Comparison of ENCODE assay signal across 9 cellular contexts in genomic region chr10:119189811-119190282, GRCh38. TPM values are rescaled to one million over a fixed set of nuclear protein-coding genes. Genes with fewer than 3 reads are reported as not detected.
DNase-seq lines count a peak whose midpoint lies in the region; ATAC-seq, FAIRE-seq and TF ChIP-seq lines count a peak whose summit lies in the region.
"Had no signal": no experiment of that assay in that cellular context is flagged by ENCODE, and none has a peak within 500 bp of the region (broad histone marks: within the 10 kb centered on the region; RNA-seq: fewer than 3 reads in every experiment).

No MANE protein-coding gene starts in this region.

- H3K9me1 ChIP-seq in endothelial cell of umbilical vein (replicated peaks; ENCODE audit: control insufficient read depth, extremely low read depth, insufficient read depth, low read length) = no peaks in the 10 kb centered on the region

- TF ChIP-seq CTCF in endothelial cell of umbilical vein (IDR thresholded peaks at IDR 0.05; ENCODE audit: extremely low read depth in 1 of 2, insufficient read depth in 1 of 2, low read depth in 1 of 2, low read length in 2 of 2) (no peak), sigmoid colon (IDR thresholded peaks at IDR 0.05) (no peak)

- peak; percentile 72 for ATAC-seq in GM21619 (IDR thresholded peaks at IDR 0.05; ENCODE audit: unreplicated experiment)

- no peak for TF ChIP-seq EP300 in sigmoid colon (IDR thresholded peaks at IDR 0.05)

- POLR2A ChIA-PET in endothelial cell of umbilical vein (lab: Charles Lee) = no interaction called here

- CTCF ChIA-PET in endothelial cell of umbilical vein (lab: Charles Lee) = interaction anchor here (0.7 to 2.0 kb wide), 7 partner anchors 9 to 300 kb away, joined by 3 to 24 read pairs (median 3); no protein-coding TSS in a partner anchor

- H3K4me3 ChIP-seq in endothelial cell of umbilical vein (replicated peaks in 1 of 3; ENCODE audit: insufficient read depth in 1 of 3, low read depth in 1 of 3, low read length in 3 of 3) (no peak overlapping the region), sigmoid colon (no peak overlapping the region)

- H3K9me3 ChIP-seq in endothelial cell of umbilical vein (replicated peaks; ENCODE audit: control insufficient read depth, insufficient read depth, low read length) = no peaks in the 10 kb centered on the region
- H3K9me3 ChIP-seq in sigmoid colon = no peaks in the 10 kb centered on the region

- H3K4me1 ChIP-seq in endothelial cell of umbilical vein (ENCODE audit: control insufficient read depth, extremely low read depth, insufficient read depth, low read length) (no peaks in the 10 kb centered on the region), sigmoid colon (no peaks in the 10 kb centered on the region)

- dilution Hi-C loops in endothelial cell of umbilical vein (cut with MboI; ENCODE audit: extremely low pct_ligation_motif_present, low sequenced_read_pairs) = no loop called here

- no peak overlapping the region for H2AFZ ChIP-seq in endothelial cell of umbilical vein (ENCODE audit: low read depth, low read length)

- BruUV-seq in endothelial cell of umbilical vein (replicated peaks; lab: Mats Ljungman, UMichigan) = no TSS peak

- no peak overlapping the region for H3K4me2 ChIP-seq in endothelial cell of umbilical vein (ENCODE audit: insufficient read depth, low read length)

- intact Hi-C loops in endothelial cell of umbilical vein (cut with micrococcal nuclease) (no loop called here), sigmoid colon (cut with DNase I) (no loop called here)

- no peak overlapping the region for H3K9ac ChIP-seq in endothelial cell of umbilical vein (replicated peaks; ENCODE audit: extremely low read depth, insufficient read depth, low read length)

- H4K20me1 ChIP-seq in endothelial cell of umbilical vein (replicated peaks; ENCODE audit: control insufficient read depth, extremely low read depth, insufficient read depth, low read length) = no peaks in the 10 kb centered on the region

- no peaks in the 10 kb centered on the region for H3K79me2 ChIP-seq in endothelial cell of umbilical vein (ENCODE audit: control insufficient read depth, insufficient read depth, low read length)

- H3K27me3 ChIP-seq in endothelial cell of umbilical vein (ENCODE audit: control insufficient read depth in 2 of 2, insufficient read depth in 2 of 2, low read length in 2 of 2) = peaks cover 0 to 2% of the 10 kb centered on the region in 2 experiments
- no peaks in the 10 kb centered on the region for H3K27me3 ChIP-seq in sigmoid colon

- no peaks in the 10 kb centered on the region for H3K36me3 ChIP-seq in endothelial cell of umbilical vein (ENCODE audit: control insufficient read depth in 2 of 2, extremely low read depth in 1 of 2, insufficient read depth in 2 of 2, low read length in 2 of 2)
- no peaks in the 10 kb centered on the region for H3K36me3 ChIP-seq in sigmoid colon

- DNase-seq in OCI-M1 (lab: John Stamatoyannopoulos, UW) (peak; percentile 81), endothelial cell of umbilical vein (ENCODE audit: low read depth, low spot score) (peak; percentile 21), sigmoid colon (peak; percentile 22), SIG-M5 (lab: John Stamatoyannopoulos, UW) (no peak), activated gamma-delta T cell treated with Interleukin-2 at 50 U/mL for 16 hours (no peak), NCI-H446 treated with DMSO at 0.1 percent for 48 hours (lab: John Stamatoyannopoulos, UW) (no peak)
- DNase-seq: activated T-cell treated with anti-CD3 and anti-CD28 coated beads, Interleukin-2, amount 50 U/mL, for 1 hour; NCI-H2081 treated with DMSO at 0.1 percent for 48 hours had no signal

- no peak for FAIRE-seq in endothelial cell of umbilical vein (lab: Jason Lieb, UNC)

- TF ChIP-seq POLR2A in endothelial cell of umbilical vein (IDR thresholded peaks at IDR 0.05; ENCODE audit: low read depth, low read length) = no peak
- TF ChIP-seq POLR2A in sigmoid colon (IDR thresholded peaks at IDR 0.05) = no peak

- H3K27ac ChIP-seq in endothelial cell of umbilical vein (ENCODE audit: insufficient read depth, low read depth, low read length) = no peak overlapping the region
- no peak overlapping the region for H3K27ac ChIP-seq in sigmoid colon

- WGBS in sigmoid colon, 2 donors = 53 to 75% methylated on average over 3 of the region's 3 CpGs

TF ChIP-seq in endothelial cell of umbilical vein, 7 proteins besides CTCF, POLR2A, EP300 and RAD21:
- TF ChIP-seq MAX (IDR thresholded peaks at IDR 0.05; ENCODE audit: insufficient read depth, insufficient read length) (no peak), MYC (IDR thresholded peaks at IDR 0.05; ENCODE audit: low read depth, low read length) (no peak), FOS (IDR thresholded peaks at IDR 0.05; ENCODE audit: borderline replicate concordance, insufficient read depth, low read length) (no peak), GATA2 (IDR thresholded peaks at IDR 0.05; ENCODE audit: insufficient read depth, insufficient read length, low read depth, low read length) (no peak), POLR2AphosphoS5 (IDR thresholded peaks at IDR 0.05; ENCODE audit: insufficient read depth, low read depth, low read length) (no peak), JUN (IDR thresholded peaks at IDR 0.05; ENCODE audit: borderline replicate concordance, insufficient read depth, insufficient read length, low read depth) (no peak), EZH2 (IDR thresholded peaks at IDR 0.05; ENCODE audit: borderline replicate concordance, low read depth, low read length, severe bottlenecking) (no peak)

RNA-seq across cellular contexts. Expression of gene PRDX3, which starts 11.2 kb away (rescaled TPM):
- 117 and 124 TPM in 2 replicates for total RNA-seq in endothelial cell of umbilical vein
- polyA plus RNA-seq in endothelial cell of umbilical vein = 99.4 and 123 TPM in 2 replicates
- 168 and 181 TPM in 2 replicates for polyA plus RNA-seq in endothelial cell of umbilical vein (2011; cell fraction: cytosol; rRNA removed)
- polyA plus RNA-seq in endothelial cell of umbilical vein (2011; cell fraction: nucleus; rRNA removed) = 95.8 and 112 TPM in 2 replicates
- polyA plus RNA-seq in endothelial cell of umbilical vein (2012) = 146 and 198 TPM in 2 replicates
- 233 and 266 TPM in 2 replicates for polyA minus RNA-seq in endothelial cell of umbilical vein
- polyA minus RNA-seq in endothelial cell of umbilical vein (2011; cell fraction: cytosol; rRNA and poly(A)+ RNA removed) = 118 TPM
- 50.2 and 78.9 TPM in 2 replicates for polyA minus RNA-seq in endothelial cell of umbilical vein (2011; cell fraction: nucleus; rRNA and poly(A)+ RNA removed)
- 100 to 1,000 TPM; 155 to 247 (median 169) TPM for total RNA-seq in sigmoid colon
- 100 to 1,000 TPM; 133 to 267 (median 172) TPM for polyA plus RNA-seq in sigmoid colon

RNA-seq across cellular contexts. Expression of gene GRK5, which starts 17.5 kb away (rescaled TPM):
- total RNA-seq in endothelial cell of umbilical vein (29.1 and 29.5 TPM in 2 replicates), sigmoid colon (10 to 100 TPM; 19.8 to 32.4 (median 22.2) TPM)
- polyA plus RNA-seq in endothelial cell of umbilical vein (9.6 and 13.1 TPM in 2 replicates), sigmoid colon (10 to 100 TPM in 2 of 3 donors, 1 to 10 TPM in 1; 7.9 to 19.2 (median 15.5) TPM)
- polyA plus RNA-seq in endothelial cell of umbilical vein (2011; cell fraction: cytosol; rRNA removed) = 17.0 and 17.2 TPM in 2 replicates
- polyA plus RNA-seq in endothelial cell of umbilical vein (2011; cell fraction: nucleus; rRNA removed) = 18.3 and 19.9 TPM in 2 replicates
- polyA plus RNA-seq in endothelial cell of umbilical vein (2012) = 18.3 and 20.4 TPM in 2 replicates
- 9.6 and 16.1 TPM in 2 replicates for polyA minus RNA-seq in endothelial cell of umbilical vein
- polyA minus RNA-seq in endothelial cell of umbilical vein (2011; cell fraction: cytosol; rRNA and poly(A)+ RNA removed) = 5.8 TPM
- polyA minus RNA-seq in endothelial cell of umbilical vein (2011; cell fraction: nucleus; rRNA and poly(A)+ RNA removed) = 6.0 and 7.9 TPM in 2 replicates

RNA-seq across cellular contexts. Expression of gene SFXN4, which starts 24.3 kb away (rescaled TPM):
- total RNA-seq in endothelial cell of umbilical vein = 14.5 and 17.1 TPM in 2 replicates
- 8.9 and 11.1 TPM in 2 replicates for polyA plus RNA-seq in endothelial cell of umbilical vein
- polyA plus RNA-seq in endothelial cell of umbilical vein (2011; cell fraction: cytosol; rRNA removed) = 15.5 and 15.8 TPM in 2 replicates
- 22.7 and 26.7 TPM in 2 replicates for polyA plus RNA-seq in endothelial cell of umbilical vein (2011; cell fraction: nucleus; rRNA removed)
- 17.6 and 22.3 TPM in 2 replicates for polyA plus RNA-seq in endothelial cell of umbilical vein (2012)
- polyA minus RNA-seq in endothelial cell of umbilical vein = 5.6 and 11.2 TPM in 2 replicates
- 24.1 TPM for polyA minus RNA-seq in endothelial cell of umbilical vein (2011; cell fraction: cytosol; rRNA and poly(A)+ RNA removed)
- 4.6 and 6.7 TPM in 2 replicates for polyA minus RNA-seq in endothelial cell of umbilical vein (2011; cell fraction: nucleus; rRNA and poly(A)+ RNA removed)
- 10 to 100 TPM; 16.8 to 26.5 (median 19.6) TPM for total RNA-seq in sigmoid colon
- polyA plus RNA-seq in sigmoid colon = 10 to 100 TPM; 14.8 to 48.3 (median 22.2) TPM

Comparison
In these comparisons a context has a peak if more than half of its experiments do, and no peak if none do; other contexts are left out.
1. DNase-seq: peak in OCI-M1 (single experiment), endothelial cell of umbilical vein (single experiment) and sigmoid colon (single experiment); none in SIG-M5 (single experiment), activated gamma-delta T cell treated with Interleukin-2 at 50 U/mL for 16 hours (single experiment) and NCI-H446 treated with DMSO at 0.1 percent for 48 hours (single experiment).